11 cellular contexts compared by ENCODE assay signal in the genomic region with DNA sequence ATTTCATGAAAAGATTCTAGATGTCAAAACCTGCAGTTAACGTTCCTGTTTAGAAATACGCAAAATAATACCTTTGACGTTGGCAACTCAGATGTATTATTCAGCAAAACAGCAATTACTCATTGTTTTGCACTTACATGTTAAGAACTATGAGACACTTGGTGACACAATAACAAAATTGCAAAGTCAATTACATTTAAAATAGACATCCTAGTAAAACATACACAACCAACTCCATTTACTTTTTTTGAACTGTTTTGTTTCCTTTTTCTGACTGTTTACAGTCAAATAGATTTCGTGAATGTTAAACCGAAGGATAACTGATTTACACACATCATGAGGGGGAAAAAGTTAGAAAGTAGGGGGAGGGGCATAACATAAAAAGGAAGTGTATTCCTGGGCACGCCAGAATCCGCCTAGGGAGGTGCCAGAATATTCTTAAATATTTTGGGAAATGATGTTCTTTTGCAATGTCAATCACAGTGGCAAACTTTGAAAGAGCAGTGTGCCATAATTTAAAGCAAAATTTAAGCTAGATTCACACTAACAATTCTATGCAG.
"Had no signal": no experiment of that assay in that cellular context is flagged by ENCODE, and none has a peak within 500 bp of the region (broad histone marks: within the 10 kb centered on the region; RNA-seq: fewer than 3 reads in every experiment).

No MANE protein-coding gene starts in this region.

- DNase-seq: activated CD4-positive, CD25-positive, alpha-beta regulatory T cell; activated naive CD4-positive, alpha-beta T cell treated with anti-CD3 and anti-CD28 coated beads, Interleukin-2, amount 50 U/mL, for 16 hours; adrenal gland; colonic mucosa; effector memory CD4-positive, alpha-beta T cell; stimulated activated CD4-positive, alpha-beta T cell treated with anti-CD3 and anti-CD28 coated beads, Interleukin-15, amount 100 ng/mL, for 24 hours; stimulated activated CD4-positive, alpha-beta T cell treated with anti-CD3 and anti-CD28 coated beads, Interleukin-4, amount 100 ng/mL, for 4 hours; stomach; T-helper 2 cell had no signal

- H3K36me3 ChIP-seq: adrenal gland, breast epithelium, colonic mucosa, stomach had no signal

- H3K9me3 ChIP-seq: adrenal gland, breast epithelium, colonic mucosa had no signal

- H3K4me3 ChIP-seq: adrenal gland, breast epithelium, colonic mucosa, stomach had no signal

- FAIRE-seq: TTC549 had no signal

- H3K27me3 ChIP-seq: adrenal gland had no signal

- H3K27ac ChIP-seq: adrenal gland, breast epithelium, colonic mucosa, stomach had no signal
